Comparison of ENCODE assay signal across 8 cellular contexts in genomic region chr11:20609727-20610707, GRCh38. TPM values are rescaled to one million over a fixed set of nuclear protein-coding genes. Genes with fewer than 3 reads are reported as not detected.
A peak's percentile ranks its signal among the peaks of the same experiment; 100 is the strongest.
DNase-seq lines count a peak whose midpoint lies in the region; ATAC-seq, FAIRE-seq and TF ChIP-seq lines count a peak whose summit lies in the region.

No MANE protein-coding gene starts in this region.

- H4K20me1 ChIP-seq in hepatocyte (ENCODE audit: insufficient read depth, poor library complexity, severe bottlenecking): no peaks in the 10 kb centered on the region

- H3K27me3 Mint-ChIP-seq in T-helper 1 cell treated with Interleukin-12 subunit alpha and Interleukin-12 subunit beta and Interleukin-4 antibody, amounts not matched to agents 30 μg/mL and 1 μg/mL, for 36 hours (ENCODE audit: low read depth): peaks cover 72% of the 10 kb centered on the region

- H3K4me1 ChIP-seq in ascending aorta (no peaks in the 10 kb centered on the region), hepatocyte (ENCODE audit: insufficient read depth) (no peaks in the 10 kb centered on the region), small intestine (ENCODE audit: control insufficient read depth in 2 of 2, insufficient read depth in 1 of 2, low read depth in 1 of 2, low read length in 1 of 2) (no peaks in the 10 kb centered on the region)

- 14% methylated on average over 30 of the region's 30 CpGs for WGBS in hepatocyte (ENCODE audit: low lambda C conversion rate, missing lambda C conversion rate)
- WGBS in small intestine, 3 donors: 9 to 11% (median 10%) methylated on average over 30 of the region's 30 CpGs

- H3K27ac Mint-ChIP-seq in T-helper 1 cell treated with Interleukin-12 subunit alpha and Interleukin-12 subunit beta and Interleukin-4 antibody, amounts not matched to agents 30 μg/mL and 1 μg/mL, for 36 hours: no peak overlapping the region

- no peaks in the 10 kb centered on the region for H3K9me3 Mint-ChIP-seq in T-helper 1 cell treated with Interleukin-12 subunit alpha and Interleukin-12 subunit beta and Interleukin-4 antibody, amounts not matched to agents 30 μg/mL and 1 μg/mL, for 36 hours

- H3K79me2 ChIP-seq in hepatocyte: no peaks in the 10 kb centered on the region

- FAIRE-seq in small intestine (lab: Jason Lieb, UNC): no peak

- peak; percentile 98 for ATAC-seq in HG02884 (IDR thresholded peaks at IDR 0.05; ENCODE audit: unreplicated experiment)

- H3K27ac ChIP-seq in ascending aorta: no peak overlapping the region
- no peak overlapping the region for H3K27ac ChIP-seq in hepatocyte
- H3K27ac ChIP-seq in small intestine (ENCODE audit: low read depth in 1 of 2, low read length in 1 of 2): no peak overlapping the region

- H3K36me3 ChIP-seq in ascending aorta (no peaks in the 10 kb centered on the region), hepatocyte (replicated peaks; ENCODE audit: insufficient read depth, low read depth) (no peaks in the 10 kb centered on the region), small intestine (ENCODE audit: control insufficient read depth in 2 of 2, insufficient read depth in 2 of 2, low read length in 2 of 2) (no peaks in the 10 kb centered on the region)

- intact Hi-C loops in ascending aorta (cut with DNase I): loop anchor here (5.0 kb wide), 1 partner anchor 223 kb away; the partner anchor contains the start of gene PRMT3

- peak; percentile 56 to 91 (median 84) for TF ChIP-seq CTCF in ascending aorta (IDR thresholded peaks at IDR 0.05)
- peak; percentile 95 for TF ChIP-seq CTCF in hepatocyte (IDR thresholded peaks at IDR 0.05; ENCODE audit: poor library complexity)

- H3K4me2 ChIP-seq in hepatocyte: peak overlapping the region; percentile 59

- H3K4me3 Mint-ChIP-seq in T-helper 1 cell treated with Interleukin-12 subunit alpha and Interleukin-12 subunit beta and Interleukin-4 antibody, amounts not matched to agents 30 μg/mL and 1 μg/mL, for 36 hours: peak overlapping the region; percentile 64

- no peaks in the 10 kb centered on the region for H3K9me2 ChIP-seq in hepatocyte (replicated peaks; ENCODE audit: insufficient read depth)

- H3K36me3 Mint-ChIP-seq in T-helper 1 cell treated with Interleukin-12 subunit alpha and Interleukin-12 subunit beta and Interleukin-4 antibody, amounts not matched to agents 30 μg/mL and 1 μg/mL, for 36 hours (ENCODE audit: low read depth): no peaks in the 10 kb centered on the region

- H2AFZ ChIP-seq in hepatocyte: no peak overlapping the region

- H3K9me3 ChIP-seq in ascending aorta (no peaks in the 10 kb centered on the region), hepatocyte (ENCODE audit: low read depth) (no peaks in the 10 kb centered on the region), small intestine (ENCODE audit: control insufficient read depth, low read depth) (no peaks in the 10 kb centered on the region)

- peak; percentile 29 for DNase-seq in activated gamma-delta T cell treated with Interleukin-2 at 50 U/mL for 16 hours
- DNase-seq in activated gamma-delta T cell (lab: John Stamatoyannopoulos, UW): no peak
- DNase-seq in NCI-H1436 treated with DMSO at 0.1 percent for 48 hours (lab: John Stamatoyannopoulos, UW): peak; percentile 59
- DNase-seq in ascending aorta (ENCODE audit: low spot score in 2 of 2): peak in 1 of 2 donors; percentile 74
- DNase-seq in hepatocyte (ENCODE audit: low spot score): peak; percentile 89
- peak; percentile 78 for DNase-seq in small intestine

- H3K27me3 ChIP-seq in ascending aorta: no peaks in the 10 kb centered on the region
- peaks cover 26% of the 10 kb centered on the region for H3K27me3 ChIP-seq in hepatocyte
- peaks cover 5 to 33% of the 10 kb centered on the region in 2 donors for H3K27me3 ChIP-seq in small intestine (ENCODE audit: control insufficient read depth in 2 of 2, insufficient read depth in 2 of 2, low read length in 2 of 2)

- H3K4me1 Mint-ChIP-seq in T-helper 1 cell treated with Interleukin-12 subunit alpha and Interleukin-12 subunit beta and Interleukin-4 antibody, amounts not matched to agents 30 μg/mL and 1 μg/mL, for 36 hours (ENCODE audit: low read depth): peaks cover 6% of the 10 kb centered on the region

- no peak overlapping the region for H3K4me3 ChIP-seq in ascending aorta
- H3K4me3 ChIP-seq in hepatocyte: no peak overlapping the region
- H3K4me3 ChIP-seq in small intestine (ENCODE audit: low read depth in 1 of 2, low read length in 2 of 2): no peak overlapping the region

RNA-seq across cellular contexts. Expression of gene SLC6A5, which starts 10.6 kb away (rescaled TPM):
- total RNA-seq in ascending aorta (not detected), hepatocyte (0.03 TPM in 1 of 2 replicates, not detected in the other)
- polyA plus RNA-seq in hepatocyte (not detected in 2 replicates), small intestine (under 1 TPM in 1 of 3 donors, not detected in 2; 0.03 TPM)

RNA-seq across cellular contexts. Expression of gene NELL1, which starts 59.4 kb away (rescaled TPM):
- not detected for total RNA-seq in ascending aorta
- 17.7 and 20.1 TPM in 2 replicates for total RNA-seq in hepatocyte
- 4.3 and 8.9 TPM in 2 replicates for polyA plus RNA-seq in hepatocyte
- polyA plus RNA-seq in small intestine: under 1 TPM in 1 of 3 donors, not detected in 2; 0.18 TPM

Comparison
In these comparisons a context has a peak if more than half of its experiments do, and no peak if none do; other contexts are left out.
1. RNA of gene NELL1, which starts 59.4 kb away (total RNA-seq): 17.7 to 20.1 TPM in hepatocyte; not detected in ascending aorta (single experiment); every median in the first group is over 10 times any median in the second.